Comparison of ENCODE assay signal across 1 cellular context in genomic region chr6:47551670-47552069, GRCh38.
TF ChIP-seq lines count a peak whose summit lies in the region.

No MANE protein-coding gene starts in this region.

TF ChIP-seq in WTC11, 78 proteins besides CTCF, POLR2A, EP300 and RAD21 (continued from another document):
- no peak for TF ChIP-seq ARID4B (CRISPR knock-in tag; IDR thresholded peaks at IDR 0.05; ENCODE audit: borderline replicate concordance)
